ENCODE assay signal across 2 cellular contexts in genomic region chr2:23976883-23977282, GRCh38.
TF ChIP-seq lines count a peak whose summit lies in the region.

No MANE protein-coding gene starts in this region.

TF ChIP-seq in A549, 52 proteins besides CTCF, POLR2A, EP300 and RAD21:
- TF ChIP-seq FOXS1 (CRISPR knock-in tag; IDR thresholded peaks at IDR 0.05) (no peak), MAFK (IDR thresholded peaks at IDR 0.05; ENCODE audit: partially characterized antibody) (peak; percentile 58)

TF ChIP-seq in IMR-90, 13 proteins besides CTCF, POLR2A, EP300 and RAD21:
- peak; percentile 41; the same call in 1 of the 2 replicates for TF ChIP-seq MAFK (IDR thresholded peaks at IDR 0.05; ENCODE audit: low read depth, low read length)
- TF ChIP-seq RCOR1 (IDR thresholded peaks at IDR 0.05; ENCODE audit: insufficient replicate concordance, low read length), result no peak
- TF ChIP-seq MXI1 (IDR thresholded peaks at IDR 0.05; ENCODE audit: borderline replicate concordance, low read depth, low read length), result no peak
- no peak for TF ChIP-seq SMC3 (IDR thresholded peaks at IDR 0.05; ENCODE audit: low read depth, low read length)
- TF ChIP-seq NFE2L2 (IDR thresholded peaks at IDR 0.05; ENCODE audit: low read depth, low read length), result no peak
- no peak for TF ChIP-seq BHLHE40 (IDR thresholded peaks at IDR 0.05; ENCODE audit: low read depth, low read length)
- no peak for TF ChIP-seq ELK1 (IDR thresholded peaks at IDR 0.05; ENCODE audit: borderline replicate concordance, low read depth, low read length)
